In genomic region chr10:3680186-3680585, GRCh38 we compare ENCODE assay signal across 21 cellular contexts.
A peak's percentile ranks its signal among the peaks of the same experiment; 100 is the strongest.
DNase-seq lines count a peak whose midpoint lies in the region; ATAC-seq, FAIRE-seq and TF ChIP-seq lines count a peak whose summit lies in the region.
"Had no signal": no experiment of that assay in that cellular context is flagged by ENCODE, and none has a peak within 500 bp of the region (broad histone marks: within the 10 kb centered on the region; RNA-seq: fewer than 3 reads in every experiment).

No MANE protein-coding gene starts in this region.

- H3K27ac Mint-ChIP-seq in activated CD8-positive, alpha-beta memory T cell treated with anti-CD3 and anti-CD28 coated beads, Interleukin-2, amount 10 ng/mL, durations not matched to agents 7 days and 5 days = no peak overlapping the region
- H3K27ac Mint-ChIP-seq: B cell; CD4-positive, alpha-beta T cell; CD8-positive, alpha-beta memory T cell; HFFc6 had no signal

- H3K4me1 ChIP-seq in A549 (no peaks in the 10 kb centered on the region), BLaER1 (peaks cover 26% of the 10 kb centered on the region)
- H3K4me1 ChIP-seq: HAP-1 had no signal

- peak; percentile 12 for ATAC-seq in Right ventricle myocardium superior (ENCODE audit: poor library complexity)
- ATAC-seq in A549 = no peak
- no peak for ATAC-seq in activated CD8-positive, alpha-beta memory T cell treated with anti-CD3 and anti-CD28 coated beads, Interleukin-2, amount 10 ng/mL, durations not matched to agents 7 days and 5 days

- H3K4me3 Mint-ChIP-seq in activated CD8-positive, alpha-beta memory T cell treated with anti-CD3 and anti-CD28 coated beads, Interleukin-2, amount 10 ng/mL, durations not matched to agents 7 days and 5 days = no peak overlapping the region
- H3K4me3 Mint-ChIP-seq: B cell; CD14-positive monocyte; CD4-positive, alpha-beta T cell; CD8-positive, alpha-beta memory T cell; HFFc6 had no signal

- no peaks in the 10 kb centered on the region for H3K9me3 Mint-ChIP-seq in activated CD8-positive, alpha-beta memory T cell treated with anti-CD3 and anti-CD28 coated beads, Interleukin-2, amount 10 ng/mL, durations not matched to agents 7 days and 5 days (ENCODE audit: low read depth)
- H3K9me3 Mint-ChIP-seq: CD4-positive, alpha-beta T cell; CD8-positive, alpha-beta memory T cell; HFFc6 had no signal

- H3K4me1 Mint-ChIP-seq in activated CD8-positive, alpha-beta memory T cell treated with anti-CD3 and anti-CD28 coated beads, Interleukin-2, amount 10 ng/mL, durations not matched to agents 7 days and 5 days = peaks cover 7% of the 10 kb centered on the region
- H3K4me1 Mint-ChIP-seq: CD14-positive monocyte had no signal

- TF ChIP-seq POLR2A in A549 (IDR thresholded peaks at IDR 0.05; ENCODE audit: low read length) = no peak

- TF ChIP-seq CTCF in A549 (IDR thresholded peaks at IDR 0.05) = no peak

- H3K27me3 Mint-ChIP-seq in activated CD8-positive, alpha-beta memory T cell treated with anti-CD3 and anti-CD28 coated beads, Interleukin-2, amount 10 ng/mL, durations not matched to agents 7 days and 5 days = no peaks in the 10 kb centered on the region
- H3K27me3 Mint-ChIP-seq: B cell; CD4-positive, alpha-beta T cell had no signal

- no peak overlapping the region for H3K27ac ChIP-seq in A549
- no peak overlapping the region for H3K27ac ChIP-seq in BLaER1
- H3K27ac ChIP-seq: BLaER1 treated with 17β-estradiol and CSF1 and Interleukin-3, amounts not matched to agents 10 nM and 100 nM had no signal

- no peak overlapping the region for H3K4me3 ChIP-seq in A549
- no peak overlapping the region for H3K4me3 ChIP-seq in BLaER1
- H3K4me3 ChIP-seq: BLaER1 treated with 17β-estradiol and CSF1 and Interleukin-3, amounts not matched to agents 10 nM and 100 nM; HAP-1 had no signal

- peak; percentile 23 for FAIRE-seq in A549 (lab: Jason Lieb, UNC)
- FAIRE-seq: D721Med, GM12891, GM18507, H54 had no signal

- no peaks in the 10 kb centered on the region for H3K36me3 ChIP-seq in BLaER1
- H3K36me3 ChIP-seq: BLaER1 treated with 17β-estradiol and CSF1 and Interleukin-3, amounts not matched to agents 10 nM and 100 nM; HAP-1 had no signal

- no peak for DNase-seq in Right ventricle myocardium superior
- no peak for DNase-seq in cardiac septum (ENCODE audit: low spot score)
- DNase-seq in A549 (ENCODE audit: low read depth in 1 of 2, low spot score in 1 of 2) = no peak
- DNase-seq in retina = peak; percentile 44
- no peak for DNase-seq in activated CD8-positive, alpha-beta memory T cell treated with anti-CD3 and anti-CD28 coated beads, Interleukin-2, amount 10 ng/mL, durations not matched to agents 7 days and 5 days
- DNase-seq: CD4-positive, alpha-beta T cell; CD8-positive, alpha-beta memory T cell; DMS53; DMS79 treated with DMSO at 0.1 percent for 48 hours; GF-D8; GOT3; HFFc6 had no signal

- no peak overlapping the region for H3K9ac ChIP-seq in BLaER1
- H3K9ac ChIP-seq: BLaER1 treated with 17β-estradiol and CSF1 and Interleukin-3, amounts not matched to agents 10 nM and 100 nM had no signal

- TF ChIP-seq EP300 in A549 (IDR thresholded peaks at IDR 0.05) = no peak

- POLR2A ChIA-PET in A549 (lab: Yijun Ruan, JAX) = no interaction called here

- no peak for TF ChIP-seq RAD21 in A549 (conservative IDR thresholded peaks at IDR 0.05 in 1 of 2, IDR thresholded peaks at IDR 0.05 in 1 of 2)

- intact Hi-C loops in Right ventricle myocardium superior (cut with DNase I) (no loop called here), cardiac septum (cut with DNase I) (no loop called here)

- CTCF ChIA-PET in A549 (lab: Yijun Ruan, JAX) = no interaction called here
- CTCF ChIA-PET in activated CD8-positive, alpha-beta memory T cell treated with anti-CD3 and anti-CD28 coated beads, Interleukin-2, amount 10 ng/mL, durations not matched to agents 7 days and 5 days (lab: Charles Lee) = no interaction called here

- H3K4me2 ChIP-seq in A549 (no peak overlapping the region), BLaER1 (peak overlapping the region; percentile 46)

- H3K27me3 ChIP-seq in BLaER1 = no peaks in the 10 kb centered on the region
- H3K27me3 ChIP-seq: BLaER1 treated with 17β-estradiol and CSF1 and Interleukin-3, amounts not matched to agents 10 nM and 100 nM had no signal

- H4K20me1 ChIP-seq in BLaER1 = no peaks in the 10 kb centered on the region
- H4K20me1 ChIP-seq: BLaER1 treated with 17β-estradiol and CSF1 and Interleukin-3, amounts not matched to agents 10 nM and 100 nM had no signal

- WGBS in A549 (ENCODE audit: missing lambda C conversion rate) = 83% methylated on average over 7 of the region's 7 CpGs

- H3K36me3 Mint-ChIP-seq in activated CD8-positive, alpha-beta memory T cell treated with anti-CD3 and anti-CD28 coated beads, Interleukin-2, amount 10 ng/mL, durations not matched to agents 7 days and 5 days = no peaks in the 10 kb centered on the region
- H3K36me3 Mint-ChIP-seq: CD14-positive monocyte had no signal

- H3K9me3 ChIP-seq in A549 (no peaks in the 10 kb centered on the region), BLaER1 (no peaks in the 10 kb centered on the region)
- H3K9me3 ChIP-seq: BLaER1 treated with 17β-estradiol and CSF1 and Interleukin-3, amounts not matched to agents 10 nM and 100 nM; HAP-1 had no signal

TF ChIP-seq in A549, 52 proteins besides CTCF, POLR2A, EP300 and RAD21:
- TF ChIP-seq BCL3 (IDR thresholded peaks at IDR 0.05) = no peak
- no peak for TF ChIP-seq CBX8 (IDR thresholded peaks at IDR 0.05)
- no peak for TF ChIP-seq RCOR1 (IDR thresholded peaks at IDR 0.05; ENCODE audit: low read depth, low read length)
- TF ChIP-seq FOXS1 (CRISPR knock-in tag; IDR thresholded peaks at IDR 0.05) = no peak
- TF ChIP-seq BHLHE40 (IDR thresholded peaks at IDR 0.05; ENCODE audit: low read depth, low read length) = no peak
- TF ChIP-seq NFE2L2 (conservative IDR thresholded peaks at IDR 0.05; ENCODE audit: low read length) = no peak
- TF ChIP-seq ZC3H11A (IDR thresholded peaks at IDR 0.05) = no peak
- no peak for TF ChIP-seq MAZ (IDR thresholded peaks at IDR 0.05; ENCODE audit: borderline replicate concordance, low read depth, low read length)
- TF ChIP-seq FOSL2 (IDR thresholded peaks at IDR 0.05) = no peak
- TF ChIP-seq FOSL2 (CRISPR knock-in tag; IDR thresholded peaks at IDR 0.05) = no peak
- no peak for TF ChIP-seq ZSCAN20 (CRISPR knock-in tag; IDR thresholded peaks at IDR 0.05)
